Comparison of ENCODE assay signal across 8 cellular contexts in genomic region chr2:128026422-128027277, GRCh38. TPM values are rescaled to one million over a fixed set of nuclear protein-coding genes. Genes with fewer than 3 reads are reported as not detected.
DNase-seq lines count a peak whose midpoint lies in the region; ATAC-seq and TF ChIP-seq lines count a peak whose summit lies in the region.

No MANE protein-coding gene starts in this region.

- DNase-seq in NCI-H2227 (lab: John Stamatoyannopoulos, UW; ENCODE audit: unreplicated experiment) (peak; percentile 60), NCI-H2227 treated with DMSO at 0.1 percent for 48 hours (lab: John Stamatoyannopoulos, UW) (no peak), adrenal gland (no peak), kidney epithelial cell (ENCODE audit: low read depth) (no peak), SHP77 (lab: John Stamatoyannopoulos, UW) (no peak), GM19240 (ENCODE audit: insufficient read length, low spot score) (no peak)

- TF ChIP-seq CTCF in adrenal gland (IDR thresholded peaks at IDR 0.05) (no peak), kidney epithelial cell (IDR thresholded peaks at IDR 0.05; ENCODE audit: insufficient read depth, low read length, poor library complexity, severe bottlenecking) (no peak)

- peak; percentile 58 to 75 for TF ChIP-seq POLR2A in adrenal gland (IDR thresholded peaks at IDR 0.05)

- intact Hi-C loops in adrenal gland (cut with DNase I): loop anchor here in 1 of 2 donors (5.0 kb wide), 1 partner anchor 66 kb away; the partner anchor contains the start of gene UGGT1

- peak overlapping the region; percentile 53 to 97 (median 70) for H3K4me3 ChIP-seq in adrenal gland
- H3K4me3 ChIP-seq in kidney epithelial cell (ENCODE audit: low read depth, low read length): peak overlapping the region; percentile 92
- peak overlapping the region; percentile 70 to 78 for H3K4me3 ChIP-seq in stomach smooth muscle (ENCODE audit: low read length in 2 of 2)

- peak overlapping the region; percentile 64 to 74 for H3K9ac ChIP-seq in stomach smooth muscle (ENCODE audit: low read length in 2 of 2)

- H3K27me3 ChIP-seq in adrenal gland (no peaks in the 10 kb centered on the region), kidney epithelial cell (ENCODE audit: control insufficient read depth, insufficient read depth, low read length) (no peaks in the 10 kb centered on the region), stomach smooth muscle (ENCODE audit: control insufficient read depth in 1 of 2, insufficient read depth in 2 of 2, low read length in 2 of 2) (no peaks in the 10 kb centered on the region)

- H3K27ac ChIP-seq in adrenal gland: peak overlapping the region in 3 of 5 donors; percentile 66 to 88 (median 68)
- no peak overlapping the region for H3K27ac ChIP-seq in stomach smooth muscle (ENCODE audit: low read length)

- no peaks in the 10 kb centered on the region for H3K9me3 ChIP-seq in adrenal gland (replicated peaks in 1 of 3)
- no peaks in the 10 kb centered on the region for H3K9me3 ChIP-seq in stomach smooth muscle (ENCODE audit: control insufficient read depth in 2 of 2, low read length in 2 of 2)

- 1 to 4% (median 2%) methylated on average over 11 to 57 of the region's 57 CpGs for WGBS in adrenal gland, 4 donors

- H3K4me1 ChIP-seq in adrenal gland (replicated peaks in 1 of 2) (peaks cover 0 to 15% of the 10 kb centered on the region in 2 donors), stomach smooth muscle (ENCODE audit: control insufficient read depth, insufficient read depth, low read length) (peaks cover 4% of the 10 kb centered on the region)

- peak; percentile 1 for ATAC-seq in HG03103 (IDR thresholded peaks at IDR 0.05; ENCODE audit: low read depth, unreplicated experiment)

- H3K36me3 ChIP-seq in adrenal gland (replicated peaks in 1 of 2) (peaks cover 0 to 8% of the 10 kb centered on the region in 2 donors), kidney epithelial cell (ENCODE audit: control insufficient read depth, insufficient read depth, low read length) (no peaks in the 10 kb centered on the region), stomach smooth muscle (ENCODE audit: control insufficient read depth in 2 of 2, insufficient read depth in 2 of 2, low read length in 2 of 2) (peaks cover 0 to under 1% of the 10 kb centered on the region in 2 donors)

RNA-seq across cellular contexts. Expression of gene SAP130, which starts 1.2 kb away (rescaled TPM):
- total RNA-seq in adrenal gland (10 to 100 TPM in 6 of 8 donors, 1 to 10 TPM in 2; 8.8 to 22.7 (median 18.2) TPM), kidney epithelial cell (6.6 and 9.3 TPM in 2 replicates)
- polyA plus RNA-seq in adrenal gland: 10 to 100 TPM in 2 of 3 donors, 1 to 10 TPM in 1; 7.0 to 20.6 (median 11.1) TPM
